ENCODE assay signal across 25 cellular contexts in the genomic region with DNA sequence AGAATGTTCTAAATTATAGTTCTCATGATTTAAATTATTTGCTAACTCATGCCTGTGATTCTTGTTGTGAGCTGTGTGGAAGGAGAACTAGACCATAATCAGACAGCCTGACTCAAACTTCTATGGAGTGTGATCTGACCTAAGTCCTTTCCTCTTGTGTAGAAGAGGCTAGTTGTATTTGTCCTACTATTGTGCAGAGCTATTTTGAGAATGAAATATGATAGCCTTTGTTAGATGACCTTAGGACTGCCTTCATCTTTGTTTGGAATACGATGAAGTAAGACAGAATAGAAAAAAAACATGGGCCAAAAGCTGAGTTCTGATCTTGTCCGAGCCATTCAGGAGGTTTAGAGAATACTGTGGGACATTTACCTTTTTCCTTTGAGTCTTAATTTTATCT.
"Had no signal": no experiment of that assay in that cellular context is flagged by ENCODE, and none has a peak within 500 bp of the region (broad histone marks: within the 10 kb centered on the region; RNA-seq: fewer than 3 reads in every experiment).

No MANE protein-coding gene starts in this region.

- ATAC-seq: activated CD8-positive, alpha-beta T cell treated with anti-CD3 and anti-CD28 coated beads for 36 hours; activated naive CD4-positive, alpha-beta T cell treated with anti-CD3 and anti-CD28 coated beads, Interleukin-2, amount 50 U/mL, for 72 hours; body of pancreas; PC-3 had no signal

- H3K4me1 ChIP-seq: adrenal gland, breast epithelium, Peyer's patch, SJSA1 had no signal

- H3K4me2 ChIP-seq: KMS-11, SK-N-SH had no signal

- H3K36me3 ChIP-seq: adrenal gland, breast epithelium, Peyer's patch, SJSA1 had no signal

- DNase-seq: activated CD4-positive, alpha-beta T cell treated with anti-CD3 and anti-CD28 coated beads, Interleukin-2, amount 10 ng/mL, durations not matched to agents 24 days and 14 days; activated CD4-positive, alpha-beta T cell treated with anti-CD3 and anti-CD28 coated beads, Interleukin-2, amount 50 U/mL, for 4 hours; activated CD8-positive, alpha-beta T cell treated with anti-CD3 and anti-CD28 coated beads for 36 hours; activated gamma-delta T cell treated with Interleukin-2 at 50 U/mL for 16 hours; activated naive CD4-positive, alpha-beta T cell treated with anti-CD3 and anti-CD28 coated beads for 36 hours; activated T-cell treated with anti-CD3 and anti-CD28 coated beads, Interleukin-2, amount 50 U/mL, for 24 hours; adrenal gland; body of pancreas; MM.1S; MV-4-11; NCI-H1092; NCI-H1436 treated with DMSO at 0.1 percent for 48 hours; NCI-H187 treated with DMSO at 0.1 percent for 48 hours; NCI-H2081; NCI-H345; NCI-H524 treated with DMSO at 0.1 percent for 48 hours; PC-3; Peyer's patch; RPMI8226; SHP77 treated with DMSO at 0.1 percent for 48 hours; SK-N-SH had no signal

- H3K4me3 ChIP-seq: adrenal gland, body of pancreas, breast epithelium, Peyer's patch, SJSA1 had no signal

- H3K9ac ChIP-seq: KMS-11, SK-N-SH had no signal

- H3K9me3 ChIP-seq: adrenal gland, body of pancreas, breast epithelium, Peyer's patch, SJSA1, SK-N-SH had no signal

- H3K27me3 ChIP-seq: adrenal gland, body of pancreas, breast epithelium, Peyer's patch, SJSA1 had no signal

- H3K27ac ChIP-seq: adrenal gland, body of pancreas, breast epithelium, KMS-11, Peyer's patch, SJSA1 had no signal
